In the genomic region with DNA sequence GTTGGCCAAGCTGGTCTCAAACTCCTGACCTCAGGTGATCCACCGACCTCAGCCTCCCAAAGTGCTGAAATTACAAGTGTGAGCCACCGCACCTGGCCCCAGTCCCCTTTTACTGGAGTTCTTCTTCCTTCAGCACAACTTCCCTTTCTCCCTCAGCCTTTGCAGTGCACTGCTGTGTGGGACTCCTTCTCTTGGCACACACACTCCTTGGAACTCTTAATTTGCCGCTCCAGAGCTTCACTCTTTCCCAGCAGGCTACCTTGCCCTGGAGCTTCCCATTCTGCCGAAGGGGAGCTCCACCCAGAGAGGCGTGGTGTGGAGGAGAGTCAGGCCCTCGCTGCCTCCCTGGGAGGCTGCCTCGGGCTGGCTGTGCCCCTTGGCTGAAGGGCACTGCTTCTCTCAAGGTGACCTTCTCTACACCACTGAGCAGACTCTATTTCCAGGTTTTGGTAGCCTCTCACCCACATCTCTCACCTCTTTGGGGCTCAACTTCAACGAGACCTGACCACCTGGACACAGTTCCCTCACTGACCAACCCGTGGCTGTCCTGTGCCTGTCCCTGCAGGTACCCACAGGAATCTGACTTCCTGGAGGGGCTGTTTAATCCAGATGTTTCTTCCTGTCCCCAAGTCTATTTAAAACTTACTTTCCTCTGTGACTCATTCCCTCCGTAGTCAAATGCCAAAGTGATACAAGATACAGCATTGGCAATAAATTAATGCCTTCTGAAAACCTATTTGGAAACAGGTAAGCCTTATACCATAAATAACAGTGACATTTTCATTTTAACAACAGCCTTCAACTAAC, we compare ENCODE assay signal across 30 cellular contexts.
"Had no signal": no experiment of that assay in that cellular context is flagged by ENCODE, and none has a peak within 500 bp of the region (broad histone marks: within the 10 kb centered on the region; RNA-seq: fewer than 3 reads in every experiment).

No MANE protein-coding gene starts in this region.

- ATAC-seq: activated CD4-positive, alpha-beta T cell treated with anti-CD3 and anti-CD28 coated beads for 36 hours; body of pancreas; heart left ventricle; left lung; lower lobe of right lung; psoas muscle; stimulated activated memory B cell treated with anti-CD40 and anti-IgM and Interleukin-4, amounts not matched to agents 10 μg/mL and 1 μg/mL and 100 μg/mL, for 72 hours; stimulated activated naive CD8-positive, alpha-beta T cell treated with anti-CD3 and anti-CD28 coated beads, Interleukin-15, amount 100 ng/mL, for 72 hours; T-cell had no signal

- H3K27me3 ChIP-seq: adrenal gland, body of pancreas, cardiac muscle cell, colonic mucosa, left lung, pancreas, sigmoid colon had no signal

- H3K4me1 Mint-ChIP-seq: nephron, T-cell had no signal

- H3K4me3 Mint-ChIP-seq: activated CD4-positive, alpha-beta T cell treated with anti-CD3 and anti-CD28 coated beads for 36 hours; activated naive CD8-positive, alpha-beta T cell treated with anti-CD3 and anti-CD28 coated beads for 36 hours; nephron; stimulated activated memory B cell treated with anti-CD40 and anti-IgM and Interleukin-4, amounts not matched to agents 10 μg/mL and 1 μg/mL and 100 μg/mL, for 72 hours; stimulated activated naive CD8-positive, alpha-beta T cell treated with anti-CD3 and anti-CD28 coated beads, Interleukin-15, amount 100 ng/mL, for 72 hours; T-cell; T-helper 2 cell treated with Interferon-gamma antibody and Interleukin-4, amounts not matched to agents 5 μg/mL and 100 μg/mL, for 36 hours had no signal

- FAIRE-seq: endothelial cell of umbilical vein, pancreas, small intestine had no signal

- H3K27ac ChIP-seq: adrenal gland, cardiac muscle cell, colonic mucosa, heart left ventricle, left lung, lower lobe of right lung, pancreas, psoas muscle, sigmoid colon, tibial artery had no signal

- H3K27ac Mint-ChIP-seq: activated CD4-positive, alpha-beta T cell treated with anti-CD3 and anti-CD28 coated beads for 36 hours; activated naive CD8-positive, alpha-beta T cell treated with anti-CD3 and anti-CD28 coated beads for 36 hours; nephron; stimulated activated memory B cell treated with anti-CD40 and anti-IgM and Interleukin-4, amounts not matched to agents 10 μg/mL and 1 μg/mL and 100 μg/mL, for 72 hours; T-cell; T-helper 2 cell treated with Interferon-gamma antibody and Interleukin-4, amounts not matched to agents 5 μg/mL and 100 μg/mL, for 36 hours had no signal

- H3K36me3 Mint-ChIP-seq: activated naive CD8-positive, alpha-beta T cell treated with anti-CD3 and anti-CD28 coated beads for 36 hours; T-cell had no signal

- H3K9me3 ChIP-seq: adrenal gland, body of pancreas, colonic mucosa, heart left ventricle, left lung, lower lobe of right lung, pancreas, psoas muscle, sigmoid colon, tibial artery had no signal

- H3K36me3 ChIP-seq: adrenal gland, cardiac muscle cell, colonic mucosa, heart left ventricle, left lung, lower lobe of right lung, pancreas, sigmoid colon, tibial artery had no signal

- H3K9me3 Mint-ChIP-seq: activated naive CD8-positive, alpha-beta T cell treated with anti-CD3 and anti-CD28 coated beads for 36 hours; nephron; stimulated activated memory B cell treated with anti-CD40 and anti-IgM and Interleukin-4, amounts not matched to agents 10 μg/mL and 1 μg/mL and 100 μg/mL, for 72 hours; stimulated activated naive CD8-positive, alpha-beta T cell treated with anti-CD3 and anti-CD28 coated beads, Interleukin-15, amount 100 ng/mL, for 72 hours; T-cell; T-helper 2 cell treated with Interferon-gamma antibody and Interleukin-4, amounts not matched to agents 5 μg/mL and 100 μg/mL, for 36 hours had no signal

- H3K4me1 ChIP-seq: adrenal gland, colonic mucosa, heart left ventricle, left lung, lower lobe of right lung, pancreas, psoas muscle, sigmoid colon, tibial artery had no signal

- H3K4me3 ChIP-seq: adrenal gland, body of pancreas, cardiac muscle cell, colonic mucosa, heart left ventricle, left lung, lower lobe of right lung, pancreas, psoas muscle, sigmoid colon, tibial artery had no signal

- DNase-seq: activated CD4-positive, alpha-beta T cell treated with anti-CD3 and anti-CD28 coated beads for 36 hours; activated CD4-positive, CD25-positive, alpha-beta regulatory T cell; activated effector memory CD4-positive, alpha-beta T cell treated with Interleukin-2 at 50 U/mL for 16 hours; activated naive CD4-positive, alpha-beta T cell treated with Interleukin-2 at 50 U/mL for 16 hours; activated naive CD8-positive, alpha-beta T cell treated with anti-CD3 and anti-CD28 coated beads for 36 hours; adrenal gland; aorta; cerebellar nuclear complex; colonic mucosa; heart left ventricle; kidney glomerular epithelial cell; left lung; lower lobe of right lung; nucleus accumbens; pancreas; psoas muscle; sigmoid colon; small intestine; stimulated activated CD4-positive, alpha-beta T cell treated with anti-CD3 and anti-CD28 coated beads, Interleukin-4, amount 100 ng/mL, for 4 hours; stimulated activated CD8-positive, alpha-beta memory T cell treated with anti-CD3 and anti-CD28 coated beads, Interleukin-4, amount 100 ng/mL, for 48 hours; stimulated activated naive CD8-positive, alpha-beta T cell treated with anti-CD3 and anti-CD28 coated beads, Interleukin-15, amount 100 ng/mL, for 72 hours; substantia nigra; T-cell; tibial artery had no signal
